Comparison of ENCODE assay signal across 26 cellular contexts in the genomic region with DNA sequence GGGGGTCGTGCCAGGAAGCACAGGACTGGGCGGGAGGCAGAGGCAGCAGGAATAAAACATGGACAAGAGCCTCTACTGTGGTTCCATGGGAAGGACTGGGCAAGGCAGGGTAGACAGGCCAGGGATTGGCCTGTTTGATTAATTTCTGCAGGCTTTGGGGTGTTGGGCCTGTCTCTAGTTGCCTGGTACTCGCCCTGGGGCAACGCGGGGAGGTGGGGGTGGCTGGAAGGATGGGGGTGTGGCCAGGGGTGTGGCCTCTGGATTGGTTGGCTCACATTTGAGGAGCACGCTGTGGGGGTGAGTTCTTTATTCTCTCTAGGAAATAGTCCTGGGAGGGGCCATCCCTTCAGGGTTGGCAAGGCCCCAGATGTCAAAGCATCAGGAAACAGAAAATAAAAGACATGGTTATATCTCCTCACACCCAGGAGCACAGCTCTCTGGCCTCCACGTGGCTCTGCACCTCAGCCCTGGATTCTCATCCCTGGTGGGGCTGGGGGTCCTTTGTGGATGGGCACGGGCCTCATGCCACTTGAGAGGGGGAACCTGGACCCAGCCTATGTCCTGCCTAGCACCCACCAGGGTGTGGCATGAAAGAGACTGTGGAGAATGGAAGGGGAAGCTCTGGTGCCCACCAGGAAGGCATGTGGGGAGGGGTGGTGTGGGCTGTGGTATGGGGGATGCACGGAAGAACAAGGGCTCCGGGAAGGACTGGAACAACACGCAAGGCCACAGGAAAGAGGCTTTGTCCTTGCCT.
DNase-seq lines count a peak whose midpoint lies in the region; ATAC-seq and TF ChIP-seq lines count a peak whose summit lies in the region.
"Had no signal": no experiment of that assay in that cellular context is flagged by ENCODE, and none has a peak within 500 bp of the region (broad histone marks: within the 10 kb centered on the region; RNA-seq: fewer than 3 reads in every experiment).

No MANE protein-coding gene starts in this region.

- DNase-seq in cardiac septum (ENCODE audit: low spot score) (peak; percentile 51), left ventricle myocardium superior (no peak), colonic mucosa (peak; percentile 13), left lobe of liver (ENCODE audit: low spot score) (peak; percentile 23), vagina (ENCODE audit: extremely low spot score in 2 of 2) (peak; percentile 80 to 95), esophagus squamous epithelium (lab: John Stamatoyannopoulos, UW) (no peak), DMS79 (lab: John Stamatoyannopoulos, UW) (no peak), NCI-H226 (no peak)
- DNase-seq: activated CD8-positive, alpha-beta T cell treated with anti-CD3 and anti-CD28 coated beads, Interleukin-2, amount 10 ng/mL, durations not matched to agents 7 days and 5 days; activated naive CD4-positive, alpha-beta T cell treated with anti-CD3 and anti-CD28 coated beads, Interleukin-2, amount 10 ng/mL, durations not matched to agents 7 days and 5 days; activated T-cell treated with anti-CD3 and anti-CD28 coated beads, Interleukin-2, amount 50 U/mL, for 48 hours; amygdala; gastrocnemius medialis; HCEC 1CT; hypothalamus; NCI-H1694; NCI-H2171 treated with DMSO at 0.1 percent for 48 hours; NCI-H69; occipital lobe; stimulated activated CD4-positive, alpha-beta T cell treated with anti-CD3 and anti-CD28 coated beads, Interleukin-15, amount 100 ng/mL, for 24 hours; T1000; upper lobe of right lung had no signal

- H3K36me3 ChIP-seq in colonic mucosa (no peaks in the 10 kb centered on the region), vagina (no peaks in the 10 kb centered on the region), esophagus squamous epithelium (no peaks in the 10 kb centered on the region)
- H3K36me3 ChIP-seq: BLaER1 treated with 17β-estradiol and CSF1 and Interleukin-3, amounts not matched to agents 10 nM and 100 nM; cardiac muscle cell; gastrocnemius medialis; upper lobe of right lung had no signal

- no peak for ATAC-seq in left ventricle myocardium superior
- ATAC-seq in left lobe of liver: no peak
- ATAC-seq: A549; activated CD8-positive, alpha-beta T cell treated with anti-CD3 and anti-CD28 coated beads, Interleukin-2, amount 10 ng/mL, durations not matched to agents 7 days and 5 days; gastrocnemius medialis; upper lobe of right lung had no signal

- no peak for TF ChIP-seq CTCF in colonic mucosa (IDR thresholded peaks at IDR 0.05)
- TF ChIP-seq CTCF in vagina (IDR thresholded peaks at IDR 0.05): no peak
- no peak for TF ChIP-seq CTCF in esophagus squamous epithelium (IDR thresholded peaks at IDR 0.05)

- H3K9me3 ChIP-seq in colonic mucosa (no peaks in the 10 kb centered on the region), vagina (no peaks in the 10 kb centered on the region), esophagus squamous epithelium (no peaks in the 10 kb centered on the region)
- H3K9me3 ChIP-seq: BLaER1 treated with 17β-estradiol and CSF1 and Interleukin-3, amounts not matched to agents 10 nM and 100 nM; gastrocnemius medialis; upper lobe of right lung had no signal

- no peaks in the 10 kb centered on the region for H3K4me1 ChIP-seq in colonic mucosa
- peaks cover 23% of the 10 kb centered on the region for H3K4me1 ChIP-seq in vagina
- H3K4me1 ChIP-seq in esophagus squamous epithelium: peaks cover 8 to 30% (median 20%) of the 10 kb centered on the region in 3 donors
- H3K4me1 ChIP-seq: A549, gastrocnemius medialis, upper lobe of right lung had no signal

- no peak for TF ChIP-seq POLR2A in vagina (IDR thresholded peaks at IDR 0.05)
- TF ChIP-seq POLR2A in esophagus squamous epithelium (IDR thresholded peaks at IDR 0.05): no peak

- H3K27ac ChIP-seq in colonic mucosa (no peak overlapping the region), vagina (no peak overlapping the region), esophagus squamous epithelium (no peak overlapping the region)
- H3K27ac ChIP-seq: A549; BLaER1 treated with 17β-estradiol and CSF1 and Interleukin-3, amounts not matched to agents 10 nM and 100 nM; cardiac muscle cell; gastrocnemius medialis; KMS-11; upper lobe of right lung had no signal

- H3K27me3 ChIP-seq in colonic mucosa: no peaks in the 10 kb centered on the region
- H3K27me3 ChIP-seq in vagina: no peaks in the 10 kb centered on the region
- peaks cover 0 to 25% (median 0%) of the 10 kb centered on the region in 4 donors for H3K27me3 ChIP-seq in esophagus squamous epithelium
- H3K27me3 ChIP-seq: BLaER1 treated with 17β-estradiol and CSF1 and Interleukin-3, amounts not matched to agents 10 nM and 100 nM; cardiac muscle cell; gastrocnemius medialis; upper lobe of right lung had no signal

- H3K4me3 ChIP-seq in colonic mucosa: no peak overlapping the region
- H3K4me3 ChIP-seq in vagina: no peak overlapping the region
- H3K4me3 ChIP-seq in esophagus squamous epithelium: no peak overlapping the region
- H3K4me3 ChIP-seq: A549; BLaER1 treated with 17β-estradiol and CSF1 and Interleukin-3, amounts not matched to agents 10 nM and 100 nM; cardiac muscle cell; gastrocnemius medialis; upper lobe of right lung had no signal

- H3K9ac ChIP-seq in colonic mucosa (ENCODE audit: low read depth in 2 of 2, low read length in 2 of 2): no peak overlapping the region
- H3K9ac ChIP-seq: BLaER1 treated with 17β-estradiol and CSF1 and Interleukin-3, amounts not matched to agents 10 nM and 100 nM; KMS-11 had no signal

- intact Hi-C loops in cardiac septum (cut with DNase I) (no loop called here), left ventricle myocardium superior (cut with micrococcal nuclease) (no loop called here), colonic mucosa (cut with DNase I) (no loop called here), vagina (cut with DNase I) (no loop called here), esophagus squamous epithelium (cut with DNase I) (no loop called here)

- 36 to 46% methylated on average over 9 of the region's 11 CpGs for WGBS in esophagus squamous epithelium, 2 donors

Comparison
In these comparisons a context has a peak if more than half of its experiments do, and no peak if none do; other contexts are left out.
1. DNase-seq: peak in cardiac septum (single experiment), colonic mucosa (single experiment), left lobe of liver (single experiment) and vagina (2 of 2); none in left ventricle myocardium superior (single experiment), esophagus squamous epithelium (single experiment), DMS79 (single experiment) and NCI-H226 (single experiment).